ENCODE assay signal across 18 cellular contexts in genomic region chr5:633521-633955, GRCh38. TPM values are rescaled to one million over a fixed set of nuclear protein-coding genes. Genes with fewer than 3 reads are reported as not detected.
A peak's percentile ranks its signal among the peaks of the same experiment; 100 is the strongest.
DNase-seq lines count a peak whose midpoint lies in the region; ATAC-seq, FAIRE-seq and TF ChIP-seq lines count a peak whose summit lies in the region.
"Had no signal": no experiment of that assay in that cellular context is flagged by ENCODE, and none has a peak within 500 bp of the region (broad histone marks: within the 10 kb centered on the region; RNA-seq: fewer than 3 reads in every experiment).

No MANE protein-coding gene starts in this region.

- H3K4me2 ChIP-seq in A549, result no peak overlapping the region

- TF ChIP-seq CTCF in A549 (IDR thresholded peaks at IDR 0.05) (no peak), HFFc6 (IDR thresholded peaks at IDR 0.05) (no peak), bronchial epithelial cell (IDR thresholded peaks at IDR 0.05; ENCODE audit: insufficient read depth, low read length, severe bottlenecking) (no peak), right lobe of liver (IDR thresholded peaks at IDR 0.05) (no peak)

- H3K36me3 Mint-ChIP-seq in HFFc6 (ENCODE audit: low read depth), result peaks cover 25% of the 10 kb centered on the region

- no peak overlapping the region for H3K4me3 Mint-ChIP-seq in HFFc6
- H3K4me3 Mint-ChIP-seq: activated CD4-positive, alpha-beta T cell treated with anti-CD3 and anti-CD28 coated beads for 36 hours; B cell had no signal

- H3K27ac Mint-ChIP-seq in HFFc6, result no peak overlapping the region
- H3K27ac Mint-ChIP-seq: activated CD4-positive, alpha-beta T cell treated with anti-CD3 and anti-CD28 coated beads for 36 hours; B cell had no signal

- intact Hi-C loops in right lobe of liver (cut with DNase I), result no loop called here
- intact Hi-C loops in Right ventricle myocardium superior (cut with DNase I), result no loop called here

- H3K27ac ChIP-seq in A549, result no peak overlapping the region
- no peak overlapping the region for H3K27ac ChIP-seq in right lobe of liver
- H3K27ac ChIP-seq: gastrocnemius medialis, Peyer's patch, tibial nerve had no signal

- no peaks in the 10 kb centered on the region for H3K4me1 Mint-ChIP-seq in HFFc6 (ENCODE audit: low read depth)
- H3K4me1 Mint-ChIP-seq: activated CD4-positive, alpha-beta T cell treated with anti-CD3 and anti-CD28 coated beads for 36 hours; B cell had no signal

- POLR2A ChIA-PET in A549 (lab: Yijun Ruan, JAX), result no interaction called here

- H3K4me1 ChIP-seq in A549, result no peaks in the 10 kb centered on the region
- no peaks in the 10 kb centered on the region for H3K4me1 ChIP-seq in right lobe of liver
- H3K4me1 ChIP-seq: gastrocnemius medialis, Peyer's patch, tibial nerve had no signal

- no peak for TF ChIP-seq RAD21 in A549 (conservative IDR thresholded peaks at IDR 0.05 in 1 of 2, IDR thresholded peaks at IDR 0.05 in 1 of 2)

- FAIRE-seq in A549 (lab: Jason Lieb, UNC), result no peak
- peak; percentile 13 for FAIRE-seq in bronchial epithelial cell (lab: Jason Lieb, UNC)

- peaks cover 4% of the 10 kb centered on the region for H3K36me3 ChIP-seq in bronchial epithelial cell (ENCODE audit: control insufficient read depth, insufficient read depth, low read length)
- peaks cover 0 to 8% (median 2%) of the 10 kb centered on the region in 4 donors for H3K36me3 ChIP-seq in right lobe of liver
- H3K36me3 ChIP-seq in H7 (replicated peaks; ENCODE audit: control insufficient read depth, insufficient read depth, low read length), result peaks cover 10% of the 10 kb centered on the region

- TF ChIP-seq POLR2A in A549 (IDR thresholded peaks at IDR 0.05; ENCODE audit: low read length), result no peak
- TF ChIP-seq POLR2A in right lobe of liver (IDR thresholded peaks at IDR 0.05), result no peak

- H3K9me3 Mint-ChIP-seq in HFFc6, result no peaks in the 10 kb centered on the region

- DNase-seq in A549 (ENCODE audit: low read depth in 1 of 2, low spot score in 1 of 2) (peak in 1 of 2 experiments; percentile 37), HFFc6 (peak; percentile 9), bronchial epithelial cell (ENCODE audit: low read depth) (peak; percentile 20), right lobe of liver (peak in 2 of 3 donors; percentile 15 to 32), H7 (no peak), NCI-H774 (lab: John Stamatoyannopoulos, UW) (no peak), T1000 (lab: John Stamatoyannopoulos, UW) (no peak), Right ventricle myocardium superior (no peak)
- DNase-seq: activated CD4-positive, alpha-beta T cell treated with anti-CD3 and anti-CD28 coated beads for 36 hours; activated T-cell treated with anti-CD3 and anti-CD28 coated beads, Interleukin-2, amount 50 U/mL, for 48 hours; amniotic stem cell; gastrocnemius medialis; NCI-H1436 treated with DMSO at 0.1 percent for 48 hours; NCI-H510A; stimulated activated CD8-positive, alpha-beta memory T cell treated with anti-CD3 and anti-CD28 coated beads, Interleukin-4, amount 100 ng/mL, for 48 hours had no signal

- CTCF ChIA-PET in A549 (lab: Yijun Ruan, JAX), result interaction anchor here (2.4 kb wide), 1 partner anchor 36 kb away, joined by 6 read pairs; no protein-coding TSS in a partner anchor

- 77% methylated on average over 19 of the region's 20 CpGs for WGBS in A549 (ENCODE audit: missing lambda C conversion rate)
- 85% methylated on average over 5 of the region's 20 CpGs for WGBS in right lobe of liver (ENCODE audit: insufficient coverage, low coverage, low lambda C conversion rate, missing lambda C conversion rate)

- H3K27me3 ChIP-seq in bronchial epithelial cell (ENCODE audit: control insufficient read depth, insufficient read depth, low read length) (no peaks in the 10 kb centered on the region), right lobe of liver (no peaks in the 10 kb centered on the region), H7 (ENCODE audit: control insufficient read depth, insufficient read depth, low read length) (no peaks in the 10 kb centered on the region)
- H3K27me3 ChIP-seq: gastrocnemius medialis, Peyer's patch, tibial nerve had no signal

- peaks cover 1% of the 10 kb centered on the region; the same call in 1 of the 2 replicates for H3K27me3 Mint-ChIP-seq in HFFc6 (ENCODE audit: insufficient read depth)
- H3K27me3 Mint-ChIP-seq: activated CD4-positive, alpha-beta T cell treated with anti-CD3 and anti-CD28 coated beads for 36 hours; B cell had no signal

- TF ChIP-seq EP300 in A549 (IDR thresholded peaks at IDR 0.05), result no peak

- H3K9me3 ChIP-seq in A549 (no peaks in the 10 kb centered on the region), right lobe of liver (no peaks in the 10 kb centered on the region)
- H3K9me3 ChIP-seq: gastrocnemius medialis had no signal

- H3K4me3 ChIP-seq in A549, result no peak overlapping the region
- H3K4me3 ChIP-seq in bronchial epithelial cell (ENCODE audit: low read depth, low read length), result no peak overlapping the region
- no peak overlapping the region for H3K4me3 ChIP-seq in right lobe of liver
- H3K4me3 ChIP-seq in H7 (ENCODE audit: insufficient read depth, low read depth, low read length), result no peak overlapping the region
- H3K4me3 ChIP-seq: gastrocnemius medialis, Peyer's patch, tibial nerve had no signal

- ATAC-seq in A549, result peak; percentile 79 to 85
- ATAC-seq in right lobe of liver, result no peak
- no peak for ATAC-seq in Right ventricle myocardium superior (ENCODE audit: poor library complexity)
- ATAC-seq: activated CD4-positive, alpha-beta T cell treated with anti-CD3 and anti-CD28 coated beads for 36 hours; gastrocnemius medialis had no signal

TF ChIP-seq in A549, 52 proteins besides CTCF, POLR2A, EP300 and RAD21:
- TF ChIP-seq CEBPB (IDR thresholded peaks at IDR 0.05) (no peak), FOSL2 (IDR thresholded peaks at IDR 0.05) (no peak), FOSL2 (CRISPR knock-in tag; IDR thresholded peaks at IDR 0.05) (peak; percentile 28; the same call in 1 of the 2 replicates)

RNA-seq across cellular contexts. Expression of gene CEP72, which starts 21.4 kb away (rescaled TPM):
- polyA plus RNA-seq in A549 (2011; rRNA removed), result 10.5 and 11.1 TPM in 2 replicates
- 18.5 and 18.8 TPM in 2 replicates for polyA plus RNA-seq in A549 (2012; cell fraction: cytosol; rRNA removed)
- 31.0 and 35.4 TPM in 2 replicates for polyA plus RNA-seq in A549 (2012; cell fraction: nucleus; rRNA removed)
- 10.6 to 10.8 TPM (median 10.8 TPM) in 3 replicates for polyA plus RNA-seq in A549 (2017; fragmentation: RNase III; extraction: RNeasy Plus Mini Kit Qiagen cat#74134 plus additional on column Dnase treatment)
- 16.0 and 18.1 TPM in 2 replicates for polyA minus RNA-seq in A549 (2011; rRNA and poly(A)+ RNA removed)
- total RNA-seq in HFFc6 (2021; fragmentation: NEBNext Ultra II Directional; extraction: Animal tissue kit (Norgen Biotek cat#: 25700)), result 1 to 10 TPM; 2.9 to 5.0 (median 4.0) TPM
- 4.2 and 6.8 TPM in 2 replicates for total RNA-seq in bronchial epithelial cell
- total RNA-seq in right lobe of liver, result 1 to 10 TPM; 3.4 to 6.0 (median 4.2) TPM
- 12.6 and 20.7 TPM in 2 replicates for total RNA-seq in H7 (2014; rRNA removed; shearing (Covaris generic))
- total RNA-seq in Right ventricle myocardium superior, result 1.7 TPM

RNA-seq across cellular contexts. Expression of gene TPPP, which starts 59.6 kb away (rescaled TPM):
- polyA plus RNA-seq in A549 (2011; rRNA removed) (1.0 and 1.2 TPM in 2 replicates), A549 (2017; fragmentation: RNase III; extraction: RNeasy Plus Mini Kit Qiagen cat#74134 plus additional on column Dnase treatment) (1.2 to 1.5 TPM (median 1.4 TPM) in 3 replicates)
- 1.1 and 1.3 TPM in 2 replicates for polyA plus RNA-seq in A549 (2012; cell fraction: cytosol; rRNA removed)
- 2.4 and 3.6 TPM in 2 replicates for polyA plus RNA-seq in A549 (2012; cell fraction: nucleus; rRNA removed)
- 1.8 and 2.6 TPM in 2 replicates for polyA minus RNA-seq in A549 (2011; rRNA and poly(A)+ RNA removed)
- under 1 TPM; 0.19 to 0.43 (median 0.30) TPM for total RNA-seq in HFFc6 (2021; fragmentation: NEBNext Ultra II Directional; extraction: Animal tissue kit (Norgen Biotek cat#: 25700))
- total RNA-seq in bronchial epithelial cell (1.6 and 2.4 TPM in 2 replicates), right lobe of liver (1 to 10 TPM; 1.9 to 4.3 (median 2.4) TPM), Right ventricle myocardium superior (39.7 TPM)
- total RNA-seq in H7 (2014; rRNA removed; shearing (Covaris generic)), result 0.31 and 0.92 TPM in 2 replicates
- total RNA-seq: B cell had no signal

Comparison
In these comparisons a context has a peak if more than half of its experiments do, and no peak if none do; other contexts are left out.
1. ATAC-seq: peak in A549 (2 of 2); none in right lobe of liver (0 of 4) and Right ventricle myocardium superior (single experiment).
2. DNase-seq: peak in HFFc6 (single experiment), bronchial epithelial cell (single experiment) and right lobe of liver (2 of 3); none in H7 (single experiment), NCI-H774 (single experiment), T1000 (single experiment) and Right ventricle myocardium superior (single experiment).